ENCODE assay signal across 18 cellular contexts in the genomic region with DNA sequence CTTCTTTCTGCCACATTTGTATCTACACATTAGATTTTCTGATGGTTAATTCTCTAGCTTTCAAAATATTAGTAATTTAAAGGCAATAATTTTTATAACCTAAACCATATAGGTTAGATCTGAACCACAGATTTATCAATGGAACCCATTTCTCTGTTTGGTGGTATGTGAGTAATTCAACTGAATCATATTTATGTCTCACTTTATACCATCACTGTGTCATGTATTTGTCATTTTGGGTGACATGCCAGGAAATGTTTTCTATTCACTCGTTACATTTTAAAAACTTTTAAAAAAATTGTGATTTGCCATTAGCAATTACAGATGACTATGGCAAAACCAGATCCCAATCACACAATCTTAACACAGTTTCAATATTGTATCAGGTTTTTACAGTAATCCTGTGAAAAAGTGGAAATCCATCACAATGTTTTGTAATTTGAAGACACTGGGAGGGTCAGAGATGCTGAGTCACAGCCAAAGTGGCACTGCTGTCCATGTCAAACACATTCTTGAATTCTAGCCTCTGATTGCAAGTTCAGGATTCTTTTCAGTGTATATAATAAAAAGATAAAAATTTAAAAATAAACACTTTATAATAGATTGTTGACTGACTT.
A peak's percentile ranks its signal among the peaks of the same experiment; 100 is the strongest.
DNase-seq lines count a peak whose midpoint lies in the region; ATAC-seq lines count a peak whose summit lies in the region.
"Had no signal": no experiment of that assay in that cellular context is flagged by ENCODE, and none has a peak within 500 bp of the region (broad histone marks: within the 10 kb centered on the region; RNA-seq: fewer than 3 reads in every experiment).

No MANE protein-coding gene starts in this region.

- no peak for ATAC-seq in GM21390 (IDR thresholded peaks at IDR 0.05; ENCODE audit: unreplicated experiment)
- no peak for ATAC-seq in HG03571 (IDR thresholded peaks at IDR 0.05; ENCODE audit: unreplicated experiment)

- peak overlapping the region; percentile 11; the same call in 1 of the 2 replicates for H3K4me3 ChIP-seq in ACC112 (ENCODE audit: low read depth, low read length)
- H3K4me3 ChIP-seq in H7 (ENCODE audit: insufficient read depth, low read depth, low read length) = no peak overlapping the region
- H3K4me3 ChIP-seq: colonic mucosa, testis had no signal

- H3K27me3 ChIP-seq in ACC112 (ENCODE audit: insufficient read depth, low read length) = no peaks in the 10 kb centered on the region
- no peaks in the 10 kb centered on the region for H3K27me3 ChIP-seq in H7 (ENCODE audit: control insufficient read depth, insufficient read depth, low read length)
- H3K27me3 ChIP-seq: colonic mucosa, testis had no signal

- peaks cover 7% of the 10 kb centered on the region for H3K4me1 ChIP-seq in ACC112 (ENCODE audit: control insufficient read depth, insufficient read depth, low read length, unreplicated experiment)
- H3K4me1 ChIP-seq: colonic mucosa, parathyroid adenoma, testis had no signal

- H3K36me3 ChIP-seq in ACC112 (ENCODE audit: insufficient read depth, low read length) (no peaks in the 10 kb centered on the region), H7 (replicated peaks; ENCODE audit: control insufficient read depth, insufficient read depth, low read length) (no peaks in the 10 kb centered on the region)
- H3K36me3 ChIP-seq: colonic mucosa had no signal

- DNase-seq in GM03348 (ENCODE audit: low spot score) (peak; percentile 20), RPMI7951 (ENCODE audit: low read depth) (peak; percentile 23), fibroblast of peridontal ligament (ENCODE audit: extremely low read depth) (peak; percentile 25), H7 (no peak), NCI-H2029 (lab: John Stamatoyannopoulos, UW) (no peak)
- DNase-seq: activated gamma-delta T cell treated with Interleukin-2 at 50 U/mL for 16 hours; anterior cingulate cortex; colonic mucosa; glutamatergic neuron; naive B cell; NCI-H146; NCI-H2227 treated with DMSO at 0.1 percent for 48 hours; stimulated activated CD4-positive, alpha-beta T cell treated with anti-CD3 and anti-CD28 coated beads, Interleukin-2, amount 100 ng/mL, for 48 hours; testis had no signal

- H2AFZ ChIP-seq in ACC112 (ENCODE audit: low read length, unreplicated experiment) = peak overlapping the region; percentile 0
- H2AFZ ChIP-seq: parathyroid adenoma had no signal

- H3K79me2 ChIP-seq in ACC112 (ENCODE audit: control insufficient read depth, insufficient read depth, low read length, unreplicated experiment) = no peaks in the 10 kb centered on the region
- H3K79me2 ChIP-seq: parathyroid adenoma had no signal

- H3K27ac ChIP-seq in ACC112 (ENCODE audit: low read depth, low read length) = peak overlapping the region; percentile 33
- H3K27ac ChIP-seq: colonic mucosa, parathyroid adenoma, testis had no signal

Comparison
In these comparisons a context has a peak if more than half of its experiments do, and no peak if none do; other contexts are left out.
1. DNase-seq: peak in GM03348 (single experiment), RPMI7951 (single experiment) and fibroblast of peridontal ligament (single experiment); none in H7 (single experiment) and NCI-H2029 (single experiment).